8 cellular contexts compared by ENCODE assay signal in the genomic region with DNA sequence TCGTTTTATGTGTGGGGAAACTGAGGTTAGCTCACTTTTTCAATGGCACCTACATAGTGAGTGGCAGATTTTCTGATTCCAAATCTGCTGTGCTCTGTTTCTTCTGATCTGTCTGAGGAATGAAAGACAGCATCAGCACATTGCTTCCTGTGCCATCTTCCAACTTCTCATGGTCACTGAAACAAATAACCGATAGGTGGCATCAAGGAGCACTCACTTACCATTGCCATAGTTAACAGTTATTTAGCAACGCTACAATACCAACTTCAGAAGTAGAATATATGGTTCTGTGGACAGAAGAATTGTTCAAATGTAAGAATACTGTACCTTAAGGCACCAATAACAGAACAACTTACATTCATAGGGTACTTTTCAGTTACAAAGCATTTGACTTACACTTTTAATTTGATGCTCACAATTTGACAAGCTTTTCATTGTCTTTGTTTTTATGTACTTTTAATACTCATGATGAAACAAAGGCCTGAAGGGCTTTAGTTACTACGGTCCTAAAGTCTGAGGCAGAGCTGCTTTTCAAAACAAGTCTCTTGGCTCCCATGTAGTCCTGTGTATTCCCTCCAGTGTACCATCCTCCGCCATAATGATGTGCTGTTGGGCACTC.
DNase-seq lines count a peak whose midpoint lies in the region; ATAC-seq and TF ChIP-seq lines count a peak whose summit lies in the region.

No MANE protein-coding gene starts in this region.

- no peaks in the 10 kb centered on the region for H3K36me3 Mint-ChIP-seq in endothelial cell (ENCODE audit: low read depth, unreplicated experiment)

- no peak overlapping the region for H3K27ac Mint-ChIP-seq in endothelial cell (ENCODE audit: unreplicated experiment)

- H3K4me3 Mint-ChIP-seq in endothelial cell (ENCODE audit: unreplicated experiment) = no peak overlapping the region

- peak; percentile 74 for DNase-seq in GM03348 (ENCODE audit: low spot score)
- DNase-seq in H4 (ENCODE audit: low spot score) = peak; percentile 51
- DNase-seq in NOMO-1 treated with DMSO at 0.1 percent for 48 hours (lab: John Stamatoyannopoulos, UW; ENCODE audit: unreplicated experiment) = peak; percentile 58
- DNase-seq in endothelial cell (ENCODE audit: low spot score) = peak; percentile 30
- DNase-seq in mucosa of gallbladder (ENCODE audit: low spot score) = peak; percentile 38
- DNase-seq in SHP77 (lab: John Stamatoyannopoulos, UW) = no peak

- ATAC-seq in GM19351 (IDR thresholded peaks at IDR 0.05; ENCODE audit: unreplicated experiment) = no peak
- ATAC-seq in HG03039 (IDR thresholded peaks at IDR 0.05; ENCODE audit: unreplicated experiment) = no peak

- H3K27me3 Mint-ChIP-seq in endothelial cell (ENCODE audit: unreplicated experiment) = peaks cover 2% of the 10 kb centered on the region

- peak; percentile 54 for TF ChIP-seq CTCF in endothelial cell (IDR thresholded peaks at IDR 0.05; ENCODE audit: unreplicated experiment)

- H3K4me1 Mint-ChIP-seq in endothelial cell (ENCODE audit: unreplicated experiment) = peaks cover 14% of the 10 kb centered on the region

- H3K9me3 Mint-ChIP-seq in endothelial cell (ENCODE audit: unreplicated experiment) = no peaks in the 10 kb centered on the region

Comparison
In these comparisons a context has a peak if more than half of its experiments do, and no peak if none do; other contexts are left out.
1. DNase-seq: peak in GM03348 (single experiment), H4 (single experiment), NOMO-1 treated with DMSO at 0.1 percent for 48 hours (single experiment), endothelial cell (single experiment) and mucosa of gallbladder (single experiment); none in SHP77 (0 of 2).